Comparison of ENCODE assay signal across 14 cellular contexts in the genomic region with DNA sequence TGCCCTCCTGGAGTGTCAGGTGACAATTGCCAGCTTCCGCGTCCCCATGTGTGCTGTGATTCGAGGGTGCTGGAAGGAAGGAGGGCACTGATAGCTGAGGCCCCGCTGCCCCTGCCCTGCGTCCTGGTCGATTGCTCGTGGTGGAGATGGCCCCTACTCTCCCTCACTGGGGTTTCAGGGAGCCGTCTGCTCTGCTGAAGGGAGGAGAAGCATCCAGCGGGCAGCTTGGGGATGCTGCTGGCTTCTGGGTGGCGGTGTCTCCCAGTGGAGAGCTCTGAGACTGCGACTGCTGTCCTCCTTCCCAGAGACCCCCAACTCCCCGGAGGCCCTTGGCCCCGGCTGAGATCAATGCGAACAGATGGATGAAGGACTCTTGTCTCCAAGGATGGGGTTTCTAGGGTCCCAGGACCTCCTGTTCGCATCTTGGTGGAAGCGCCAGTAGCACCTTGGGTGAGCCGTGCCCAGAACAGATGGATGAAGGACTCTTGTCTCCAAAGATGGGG.
A peak's percentile ranks its signal among the peaks of the same experiment; 100 is the strongest.
DNase-seq lines count a peak whose midpoint lies in the region; ATAC-seq and TF ChIP-seq lines count a peak whose summit lies in the region.
"Had no signal": no experiment of that assay in that cellular context is flagged by ENCODE, and none has a peak within 500 bp of the region (broad histone marks: within the 10 kb centered on the region; RNA-seq: fewer than 3 reads in every experiment).

No MANE protein-coding gene starts in this region.

- ATAC-seq in heart left ventricle, result no peak

- H3K4me1 ChIP-seq in heart left ventricle (peaks cover 0 to 16% (median 0%) of the 10 kb centered on the region in 12 donors), right atrium auricular region (peaks cover 0 to 7% of the 10 kb centered on the region in 2 donors), NT2/D1 (ENCODE audit: insufficient read depth, insufficient read length) (peaks cover 37% of the 10 kb centered on the region), testis (peaks cover 14% of the 10 kb centered on the region), A673 (ENCODE audit: insufficient read depth, low read length, poor library complexity, severe bottlenecking) (no peaks in the 10 kb centered on the region)

- H3K9ac ChIP-seq in NT2/D1 (ENCODE audit: insufficient read length, low read depth), result peak overlapping the region; percentile 43
- H3K9ac ChIP-seq: BLaER1 treated with 17β-estradiol and CSF1 and Interleukin-3, amounts not matched to agents 10 nM and 100 nM; KMS-11 had no signal

- POLR2A ChIA-PET in A673 (lab: Charles Lee; ENCODE audit: low non-redundant PET), result no interaction called here

- H3K4me1 Mint-ChIP-seq in chondrocyte (ENCODE audit: low read depth), result peaks cover 45% of the 10 kb centered on the region

- TF ChIP-seq CTCF in heart left ventricle (IDR thresholded peaks at IDR 0.05) (peak in 2 of 12 donors; percentile 1 to 2), right atrium auricular region (IDR thresholded peaks at IDR 0.05) (no peak), chondrocyte (IDR thresholded peaks at IDR 0.05) (peak; percentile 6), testis (IDR thresholded peaks at IDR 0.05) (no peak), A673 (conservative IDR thresholded peaks at IDR 0.05; ENCODE audit: low read depth, low read length) (no peak)

- peaks cover 3% of the 10 kb centered on the region for H3K9me3 Mint-ChIP-seq in chondrocyte (ENCODE audit: low read depth)

- no peak overlapping the region for H3K4me3 Mint-ChIP-seq in chondrocyte (ENCODE audit: unreplicated experiment)
- H3K4me3 Mint-ChIP-seq: CD8-positive, alpha-beta memory T cell had no signal

- H3K27ac Mint-ChIP-seq in chondrocyte (ENCODE audit: unreplicated experiment), result no peak overlapping the region
- H3K27ac Mint-ChIP-seq: CD8-positive, alpha-beta memory T cell had no signal

- H3K4me3 ChIP-seq in heart left ventricle (no peak overlapping the region), right atrium auricular region (no peak overlapping the region), NT2/D1 (ENCODE audit: insufficient read length, low read depth) (no peak overlapping the region), testis (no peak overlapping the region), A673 (ENCODE audit: low read depth, low read length, poor library complexity, severe bottlenecking) (no peak overlapping the region)
- H3K4me3 ChIP-seq: BLaER1 treated with 17β-estradiol and CSF1 and Interleukin-3, amounts not matched to agents 10 nM and 100 nM had no signal

- CTCF ChIA-PET in A673 (lab: Charles Lee), result interaction anchor here (0.6 to 1.0 kb wide), 3 partner anchors 98 to 144 kb away, joined by 4 read pairs; no protein-coding TSS in a partner anchor

- H3K36me3 ChIP-seq in heart left ventricle (no peaks in the 10 kb centered on the region), right atrium auricular region (no peaks in the 10 kb centered on the region), NT2/D1 (ENCODE audit: insufficient read depth, insufficient read length, low read length) (no peaks in the 10 kb centered on the region), testis (ENCODE audit: low read depth, missing control alignments) (no peaks in the 10 kb centered on the region), A673 (ENCODE audit: insufficient read depth, low read length, poor library complexity, severe bottlenecking) (no peaks in the 10 kb centered on the region)
- H3K36me3 ChIP-seq: BLaER1 treated with 17β-estradiol and CSF1 and Interleukin-3, amounts not matched to agents 10 nM and 100 nM had no signal

- TF ChIP-seq POLR2A in heart left ventricle (IDR thresholded peaks at IDR 0.05), result no peak
- no peak for TF ChIP-seq POLR2A in testis (IDR thresholded peaks at IDR 0.05)

- 60 to 83% (median 79%) methylated on average over 15 to 17 of the region's 17 CpGs for WGBS in heart left ventricle, 4 donors
- WGBS in testis, 2 donors, result 94 to 100% methylated on average over 1 to 17 of the region's 17 CpGs

- peaks cover 5% of the 10 kb centered on the region for H3K27me3 Mint-ChIP-seq in chondrocyte (ENCODE audit: low read depth)

- H3K36me3 Mint-ChIP-seq in chondrocyte (ENCODE audit: low read depth), result peaks cover 3% of the 10 kb centered on the region
- H3K36me3 Mint-ChIP-seq: CD8-positive, alpha-beta memory T cell had no signal

- intact Hi-C loops in heart left ventricle (cut with DNase I), result loop anchor here in 5 of 10 donors (5.0 to 10.0 kb wide), 4 partner anchors 141 to 381 kb away; partner anchors contain the start of gene SORCS2 (in 3 of the 5)
- intact Hi-C loops in testis (cut with DNase I; ENCODE audit: low total_unique reads), result no loop called here
- intact Hi-C loops in A673 (cut with micrococcal nuclease; ENCODE audit: unreplicated experiment), result loop anchor here (5.0 kb wide), 1 partner anchor 144 kb away; the partner anchor contains the start of gene SORCS2

- DNase-seq in heart left ventricle (peak in 3 of 5 donors; percentile 17 to 45 (median 20)), right atrium auricular region (ENCODE audit: low spot score) (no peak), NT2/D1 (ENCODE audit: low read depth, low spot score) (no peak), chondrocyte (ENCODE audit: low spot score) (peak; percentile 82), testis (no peak), A673 (ENCODE audit: low spot score) (no peak), DMS53 treated with DMSO at 0.1 percent for 48 hours (lab: John Stamatoyannopoulos, UW; ENCODE audit: unreplicated experiment) (no peak), NCI-H748 (lab: John Stamatoyannopoulos, UW; ENCODE audit: unreplicated experiment) (no peak)
- DNase-seq: NCI-H1417 treated with DMSO at 0.1 percent for 48 hours, NCI-H187 treated with DMSO at 0.1 percent for 48 hours, NCI-H526 treated with DMSO at 0.1 percent for 48 hours had no signal

- H3K9me3 ChIP-seq in heart left ventricle (no peaks in the 10 kb centered on the region), right atrium auricular region (no peaks in the 10 kb centered on the region), NT2/D1 (ENCODE audit: insufficient read depth, low read length) (peaks cover 7% of the 10 kb centered on the region; the same call in 1 of the 2 replicates), testis (no peaks in the 10 kb centered on the region), A673 (ENCODE audit: low read depth, low read length, poor library complexity, severe bottlenecking) (no peaks in the 10 kb centered on the region)

- no peak overlapping the region for H3K27ac ChIP-seq in heart left ventricle
- H3K27ac ChIP-seq in right atrium auricular region, result no peak overlapping the region
- no peak overlapping the region for H3K27ac ChIP-seq in testis
- H3K27ac ChIP-seq in A673 (ENCODE audit: low read depth, low read length, poor library complexity, severe bottlenecking), result no peak overlapping the region
- H3K27ac ChIP-seq: BLaER1 treated with 17β-estradiol and CSF1 and Interleukin-3, amounts not matched to agents 10 nM and 100 nM; KMS-11 had no signal

- no TSS peak for BruUV-seq in A673 (replicated peaks; lab: Mats Ljungman, UMichigan)

- H3K27me3 ChIP-seq in heart left ventricle, result no peaks in the 10 kb centered on the region
- H3K27me3 ChIP-seq in right atrium auricular region, result no peaks in the 10 kb centered on the region
- no peaks in the 10 kb centered on the region for H3K27me3 ChIP-seq in NT2/D1 (ENCODE audit: insufficient read depth, insufficient read length)
- no peaks in the 10 kb centered on the region for H3K27me3 ChIP-seq in testis
- H3K27me3 ChIP-seq in A673 (replicated peaks; ENCODE audit: insufficient read depth, low read depth, low read length, poor library complexity), result no peaks in the 10 kb centered on the region
- H3K27me3 ChIP-seq: BLaER1 treated with 17β-estradiol and CSF1 and Interleukin-3, amounts not matched to agents 10 nM and 100 nM had no signal

Comparison
In these comparisons a context has a peak if more than half of its experiments do, and no peak if none do; other contexts are left out.
1. DNase-seq: peak in heart left ventricle (3 of 5) and chondrocyte (single experiment); none in right atrium auricular region (single experiment), NT2/D1 (single experiment), testis (single experiment), A673 (single experiment), DMS53 treated with DMSO at 0.1 percent for 48 hours (single experiment) and NCI-H748 (single experiment).